1 cellular context compared by ENCODE assay signal in the genomic region with DNA sequence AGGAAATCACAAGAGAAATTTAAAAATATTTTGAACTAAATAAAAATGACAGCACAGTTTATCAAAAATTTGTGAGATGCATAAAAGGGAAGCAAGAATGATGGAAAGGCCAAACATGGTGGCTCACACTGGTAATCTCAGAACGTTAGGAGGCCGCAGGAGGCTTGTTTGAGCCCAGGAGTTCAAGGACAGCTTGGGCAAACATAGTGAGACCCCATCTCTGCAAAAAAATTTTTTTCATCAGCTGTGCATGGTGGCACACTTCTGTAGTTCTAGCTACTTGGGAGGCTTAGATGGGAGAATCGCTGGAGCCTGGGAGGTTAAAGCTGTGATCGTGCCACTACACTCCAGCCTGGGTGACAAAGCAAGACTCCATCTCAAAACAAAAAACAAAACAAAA.
TF ChIP-seq lines count a peak whose summit lies in the region.

No MANE protein-coding gene starts in this region.

TF ChIP-seq in HepG2, 621 proteins besides CTCF, POLR2A, EP300 and RAD21 (continued from another document and continues in another):
- TF ChIP-seq, protein P1, sequence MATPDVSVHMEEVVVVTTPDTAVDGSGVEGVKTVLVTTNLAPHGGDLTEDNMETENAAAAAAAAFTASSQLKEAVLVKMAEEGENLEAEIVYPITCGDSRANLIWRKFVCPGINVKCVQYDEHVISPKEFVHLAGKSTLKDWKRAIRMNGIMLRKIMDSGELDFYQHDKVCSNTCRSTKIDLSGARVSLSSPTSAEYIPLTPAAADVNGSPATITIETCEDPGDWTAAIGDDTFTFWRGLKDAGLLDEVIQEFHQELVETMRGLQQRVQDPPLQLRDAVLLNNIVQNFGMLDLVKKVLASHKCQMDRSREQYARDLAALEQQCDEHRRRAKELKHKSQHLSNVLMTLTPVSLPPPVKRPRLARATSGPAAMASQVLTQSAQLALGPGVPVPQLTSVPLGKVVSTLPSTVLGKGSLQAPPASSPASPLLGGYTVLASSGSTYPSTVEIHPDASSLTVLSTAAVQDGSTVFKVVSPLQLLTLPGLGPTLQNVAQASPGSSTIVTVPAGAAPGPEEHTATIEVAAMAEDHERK (CRISPR knock-in tag; IDR thresholded peaks at IDR 0.05; ENCODE audit: low read depth) = no peak
- TF ChIP-seq MYC (CRISPR knock-in tag; IDR thresholded peaks at IDR 0.05; ENCODE audit: borderline replicate concordance) (no peak), FOXJ3 (CRISPR knock-in tag; IDR thresholded peaks at IDR 0.05; ENCODE audit: borderline replicate concordance) (peak; percentile 56; the same call in 1 of the 2 replicates), YY1 (IDR thresholded peaks at IDR 0.05; ENCODE audit: insufficient read depth, insufficient replicate concordance, low read depth, low read length) (peak; percentile 48), ERF (CRISPR knock-in tag; IDR thresholded peaks at IDR 0.05) (peak; percentile 22; the same call in 1 of the 2 replicates), RXRB (CRISPR knock-in tag; IDR thresholded peaks at IDR 0.05; ENCODE audit: borderline replicate concordance) (0 out of 2 replicates have a peak, but pooled peaks have one; percentile 50), SAP130 (CRISPR knock-in tag; IDR thresholded peaks at IDR 0.05; ENCODE audit: low read depth) (peak; percentile 52), ZFX (CRISPR knock-in tag; IDR thresholded peaks at IDR 0.05; ENCODE audit: low read depth) (peak; percentile 33; the same call in 1 of the 2 replicates), ZNF160 (CRISPR knock-in tag; IDR thresholded peaks at IDR 0.05) (no peak), TCF7 (IDR thresholded peaks at IDR 0.05; ENCODE audit: low read depth) (peak; percentile 19; the same call in 1 of the 2 replicates), FOXA1 (IDR thresholded peaks at IDR 0.05) (no peak), FOXA1 (CRISPR knock-in tag; IDR thresholded peaks at IDR 0.05) (peak; percentile 72), FOSL2 (CRISPR knock-in tag; IDR thresholded peaks at IDR 0.05) (peak; percentile 44; the same call in 1 of the 2 replicates), ZNF333 (CRISPR knock-in tag; IDR thresholded peaks at IDR 0.05; ENCODE audit: borderline replicate concordance) (no peak), ZBTB7B (CRISPR knock-in tag; IDR thresholded peaks at IDR 0.05) (peak; percentile 85), HDAC1 (CRISPR knock-in tag; IDR thresholded peaks at IDR 0.05) (no peak), U2AF2 (IDR thresholded peaks at IDR 0.05; ENCODE audit: low read depth, low read length) (no peak), GTF2F1 (IDR thresholded peaks at IDR 0.05; ENCODE audit: low read length) (no peak), ZNF7 (CRISPR knock-in tag; IDR thresholded peaks at IDR 0.05) (no peak), KDM6A (CRISPR knock-in tag; IDR thresholded peaks at IDR 0.05; ENCODE audit: low read depth) (peak; percentile 44; the same call in 1 of the 2 replicates), SALL1 (CRISPR knock-in tag; IDR thresholded peaks at IDR 0.05) (peak; percentile 81), NFYB (CRISPR knock-in tag; IDR thresholded peaks at IDR 0.05) (no peak), CCAR2 (optimal IDR thresholded peaks at IDR 0.05; ENCODE audit: low read depth, low read length) (no peak), HDAC2 (CRISPR knock-in tag; IDR thresholded peaks at IDR 0.05) (peak; percentile 63), ZMYM4 (CRISPR knock-in tag; IDR thresholded peaks at IDR 0.05) (peak; percentile 82), ZMYM2 (CRISPR knock-in tag; IDR thresholded peaks at IDR 0.05) (peak; percentile 37; the same call in 1 of the 2 replicates), ZMAT3 (CRISPR knock-in tag; conservative IDR thresholded peaks at IDR 0.05) (0 out of 2 replicates have a peak, but pooled peaks have one; percentile 33), GABPB1 (CRISPR knock-in tag; IDR thresholded peaks at IDR 0.05) (peak; percentile 28; the same call in 1 of the 2 replicates), NCOA2 (CRISPR knock-in tag; IDR thresholded peaks at IDR 0.05) (peak; percentile 78), PHF21A (CRISPR knock-in tag; IDR thresholded peaks at IDR 0.05) (0 out of 2 replicates have a peak, but pooled peaks have one; percentile 17), STAG1 (CRISPR knock-in tag; IDR thresholded peaks at IDR 0.05) (peak; percentile 19; the same call in 1 of the 2 replicates), ZNF589 (CRISPR knock-in tag; conservative IDR thresholded peaks at IDR 0.05) (no peak), GATAD1 (CRISPR knock-in tag; IDR thresholded peaks at IDR 0.05) (no peak), BCL6 (CRISPR knock-in tag; IDR thresholded peaks at IDR 0.05) (peak; percentile 56), HNF4G (IDR thresholded peaks at IDR 0.05; ENCODE audit: borderline replicate concordance, low read depth, low read length) (peak; percentile 39; the same call in 1 of the 2 replicates), HNF4G (CRISPR knock-in tag; IDR thresholded peaks at IDR 0.05; ENCODE audit: borderline replicate concordance, low read depth) (no peak), YEATS2 (CRISPR knock-in tag; IDR thresholded peaks at IDR 0.05; ENCODE audit: borderline replicate concordance) (no peak)
- TF ChIP-seq, protein P2, sequence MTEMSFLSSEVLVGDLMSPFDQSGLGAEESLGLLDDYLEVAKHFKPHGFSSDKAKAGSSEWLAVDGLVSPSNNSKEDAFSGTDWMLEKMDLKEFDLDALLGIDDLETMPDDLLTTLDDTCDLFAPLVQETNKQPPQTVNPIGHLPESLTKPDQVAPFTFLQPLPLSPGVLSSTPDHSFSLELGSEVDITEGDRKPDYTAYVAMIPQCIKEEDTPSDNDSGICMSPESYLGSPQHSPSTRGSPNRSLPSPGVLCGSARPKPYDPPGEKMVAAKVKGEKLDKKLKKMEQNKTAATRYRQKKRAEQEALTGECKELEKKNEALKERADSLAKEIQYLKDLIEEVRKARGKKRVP (CRISPR knock-in tag; IDR thresholded peaks at IDR 0.05) = no peak
- TF ChIP-seq, protein P3, sequence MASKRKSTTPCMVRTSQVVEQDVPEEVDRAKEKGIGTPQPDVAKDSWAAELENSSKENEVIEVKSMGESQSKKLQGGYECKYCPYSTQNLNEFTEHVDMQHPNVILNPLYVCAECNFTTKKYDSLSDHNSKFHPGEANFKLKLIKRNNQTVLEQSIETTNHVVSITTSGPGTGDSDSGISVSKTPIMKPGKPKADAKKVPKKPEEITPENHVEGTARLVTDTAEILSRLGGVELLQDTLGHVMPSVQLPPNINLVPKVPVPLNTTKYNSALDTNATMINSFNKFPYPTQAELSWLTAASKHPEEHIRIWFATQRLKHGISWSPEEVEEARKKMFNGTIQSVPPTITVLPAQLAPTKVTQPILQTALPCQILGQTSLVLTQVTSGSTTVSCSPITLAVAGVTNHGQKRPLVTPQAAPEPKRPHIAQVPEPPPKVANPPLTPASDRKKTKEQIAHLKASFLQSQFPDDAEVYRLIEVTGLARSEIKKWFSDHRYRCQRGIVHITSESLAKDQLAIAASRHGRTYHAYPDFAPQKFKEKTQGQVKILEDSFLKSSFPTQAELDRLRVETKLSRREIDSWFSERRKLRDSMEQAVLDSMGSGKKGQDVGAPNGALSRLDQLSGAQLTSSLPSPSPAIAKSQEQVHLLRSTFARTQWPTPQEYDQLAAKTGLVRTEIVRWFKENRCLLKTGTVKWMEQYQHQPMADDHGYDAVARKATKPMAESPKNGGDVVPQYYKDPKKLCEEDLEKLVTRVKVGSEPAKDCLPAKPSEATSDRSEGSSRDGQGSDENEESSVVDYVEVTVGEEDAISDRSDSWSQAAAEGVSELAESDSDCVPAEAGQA (IDR thresholded peaks at IDR 0.05; ENCODE audit: low read depth) = peak; percentile 53; the same call in 1 of the 2 replicates
- TF ChIP-seq, protein P3 (CRISPR knock-in tag; IDR thresholded peaks at IDR 0.05; ENCODE audit: borderline replicate concordance) = no peak
- TF ChIP-seq, protein P4, sequence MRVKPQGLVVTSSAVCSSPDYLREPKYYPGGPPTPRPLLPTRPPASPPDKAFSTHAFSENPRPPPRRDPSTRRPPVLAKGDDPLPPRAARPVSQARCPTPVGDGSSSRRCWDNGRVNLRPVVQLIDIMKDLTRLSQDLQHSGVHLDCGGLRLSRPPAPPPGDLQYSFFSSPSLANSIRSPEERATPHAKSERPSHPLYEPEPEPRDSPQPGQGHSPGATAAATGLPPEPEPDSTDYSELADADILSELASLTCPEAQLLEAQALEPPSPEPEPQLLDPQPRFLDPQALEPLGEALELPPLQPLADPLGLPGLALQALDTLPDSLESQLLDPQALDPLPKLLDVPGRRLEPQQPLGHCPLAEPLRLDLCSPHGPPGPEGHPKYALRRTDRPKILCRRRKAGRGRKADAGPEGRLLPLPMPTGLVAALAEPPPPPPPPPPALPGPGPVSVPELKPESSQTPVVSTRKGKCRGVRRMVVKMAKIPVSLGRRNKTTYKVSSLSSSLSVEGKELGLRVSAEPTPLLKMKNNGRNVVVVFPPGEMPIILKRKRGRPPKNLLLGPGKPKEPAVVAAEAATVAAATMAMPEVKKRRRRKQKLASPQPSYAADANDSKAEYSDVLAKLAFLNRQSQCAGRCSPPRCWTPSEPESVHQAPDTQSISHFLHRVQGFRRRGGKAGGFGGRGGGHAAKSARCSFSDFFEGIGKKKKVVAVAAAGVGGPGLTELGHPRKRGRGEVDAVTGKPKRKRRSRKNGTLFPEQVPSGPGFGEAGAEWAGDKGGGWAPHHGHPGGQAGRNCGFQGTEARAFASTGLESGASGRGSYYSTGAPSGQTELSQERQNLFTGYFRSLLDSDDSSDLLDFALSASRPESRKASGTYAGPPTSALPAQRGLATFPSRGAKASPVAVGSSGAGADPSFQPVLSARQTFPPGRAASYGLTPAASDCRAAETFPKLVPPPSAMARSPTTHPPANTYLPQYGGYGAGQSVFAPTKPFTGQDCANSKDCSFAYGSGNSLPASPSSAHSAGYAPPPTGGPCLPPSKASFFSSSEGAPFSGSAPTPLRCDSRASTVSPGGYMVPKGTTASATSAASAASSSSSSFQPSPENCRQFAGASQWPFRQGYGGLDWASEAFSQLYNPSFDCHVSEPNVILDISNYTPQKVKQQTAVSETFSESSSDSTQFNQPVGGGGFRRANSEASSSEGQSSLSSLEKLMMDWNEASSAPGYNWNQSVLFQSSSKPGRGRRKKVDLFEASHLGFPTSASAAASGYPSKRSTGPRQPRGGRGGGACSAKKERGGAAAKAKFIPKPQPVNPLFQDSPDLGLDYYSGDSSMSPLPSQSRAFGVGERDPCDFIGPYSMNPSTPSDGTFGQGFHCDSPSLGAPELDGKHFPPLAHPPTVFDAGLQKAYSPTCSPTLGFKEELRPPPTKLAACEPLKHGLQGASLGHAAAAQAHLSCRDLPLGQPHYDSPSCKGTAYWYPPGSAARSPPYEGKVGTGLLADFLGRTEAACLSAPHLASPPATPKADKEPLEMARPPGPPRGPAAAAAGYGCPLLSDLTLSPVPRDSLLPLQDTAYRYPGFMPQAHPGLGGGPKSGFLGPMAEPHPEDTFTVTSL (CRISPR knock-in tag; IDR thresholded peaks at IDR 0.05; ENCODE audit: borderline replicate concordance) = peak; percentile 62; the same call in 1 of the 2 replicates
- TF ChIP-seq, protein P5, sequence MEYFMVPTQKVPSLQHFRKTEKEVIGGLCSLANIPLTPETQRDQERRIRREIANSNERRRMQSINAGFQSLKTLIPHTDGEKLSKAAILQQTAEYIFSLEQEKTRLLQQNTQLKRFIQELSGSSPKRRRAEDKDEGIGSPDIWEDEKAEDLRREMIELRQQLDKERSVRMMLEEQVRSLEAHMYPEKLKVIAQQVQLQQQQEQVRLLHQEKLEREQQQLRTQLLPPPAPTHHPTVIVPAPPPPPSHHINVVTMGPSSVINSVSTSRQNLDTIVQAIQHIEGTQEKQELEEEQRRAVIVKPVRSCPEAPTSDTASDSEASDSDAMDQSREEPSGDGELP (IDR thresholded peaks at IDR 0.05; ENCODE audit: borderline replicate concordance, low read depth) = peak; percentile 84
- TF ChIP-seq, protein P6, sequence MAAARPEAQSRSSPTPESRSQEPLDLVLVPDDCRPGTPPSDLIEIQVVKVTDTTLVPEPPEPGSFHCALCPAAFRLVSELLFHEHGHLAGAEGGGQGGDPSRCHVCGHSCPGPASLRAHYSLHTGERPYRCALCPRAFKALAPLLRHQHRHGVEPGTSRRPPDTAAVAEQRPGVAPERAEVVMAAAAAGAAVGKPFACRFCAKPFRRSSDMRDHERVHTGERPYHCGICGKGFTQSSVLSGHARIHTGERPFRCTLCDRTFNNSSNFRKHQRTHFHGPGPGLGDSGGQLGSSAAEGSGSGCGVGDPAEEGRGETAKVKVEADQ (CRISPR knock-in tag; IDR thresholded peaks at IDR 0.05; ENCODE audit: borderline replicate concordance) = no peak
- TF ChIP-seq, protein P7, sequence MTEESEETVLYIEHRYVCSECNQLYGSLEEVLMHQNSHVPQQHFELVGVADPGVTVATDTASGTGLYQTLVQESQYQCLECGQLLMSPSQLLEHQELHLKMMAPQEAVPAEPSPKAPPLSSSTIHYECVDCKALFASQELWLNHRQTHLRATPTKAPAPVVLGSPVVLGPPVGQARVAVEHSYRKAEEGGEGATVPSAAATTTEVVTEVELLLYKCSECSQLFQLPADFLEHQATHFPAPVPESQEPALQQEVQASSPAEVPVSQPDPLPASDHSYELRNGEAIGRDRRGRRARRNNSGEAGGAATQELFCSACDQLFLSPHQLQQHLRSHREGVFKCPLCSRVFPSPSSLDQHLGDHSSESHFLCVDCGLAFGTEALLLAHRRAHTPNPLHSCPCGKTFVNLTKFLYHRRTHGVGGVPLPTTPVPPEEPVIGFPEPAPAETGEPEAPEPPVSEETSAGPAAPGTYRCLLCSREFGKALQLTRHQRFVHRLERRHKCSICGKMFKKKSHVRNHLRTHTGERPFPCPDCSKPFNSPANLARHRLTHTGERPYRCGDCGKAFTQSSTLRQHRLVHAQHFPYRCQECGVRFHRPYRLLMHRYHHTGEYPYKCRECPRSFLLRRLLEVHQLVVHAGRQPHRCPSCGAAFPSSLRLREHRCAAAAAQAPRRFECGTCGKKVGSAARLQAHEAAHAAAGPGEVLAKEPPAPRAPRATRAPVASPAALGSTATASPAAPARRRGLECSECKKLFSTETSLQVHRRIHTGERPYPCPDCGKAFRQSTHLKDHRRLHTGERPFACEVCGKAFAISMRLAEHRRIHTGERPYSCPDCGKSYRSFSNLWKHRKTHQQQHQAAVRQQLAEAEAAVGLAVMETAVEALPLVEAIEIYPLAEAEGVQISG (CRISPR knock-in tag; IDR thresholded peaks at IDR 0.05) = 0 out of 2 replicates have a peak, but pooled peaks have one; percentile 33
